In the genomic region with DNA sequence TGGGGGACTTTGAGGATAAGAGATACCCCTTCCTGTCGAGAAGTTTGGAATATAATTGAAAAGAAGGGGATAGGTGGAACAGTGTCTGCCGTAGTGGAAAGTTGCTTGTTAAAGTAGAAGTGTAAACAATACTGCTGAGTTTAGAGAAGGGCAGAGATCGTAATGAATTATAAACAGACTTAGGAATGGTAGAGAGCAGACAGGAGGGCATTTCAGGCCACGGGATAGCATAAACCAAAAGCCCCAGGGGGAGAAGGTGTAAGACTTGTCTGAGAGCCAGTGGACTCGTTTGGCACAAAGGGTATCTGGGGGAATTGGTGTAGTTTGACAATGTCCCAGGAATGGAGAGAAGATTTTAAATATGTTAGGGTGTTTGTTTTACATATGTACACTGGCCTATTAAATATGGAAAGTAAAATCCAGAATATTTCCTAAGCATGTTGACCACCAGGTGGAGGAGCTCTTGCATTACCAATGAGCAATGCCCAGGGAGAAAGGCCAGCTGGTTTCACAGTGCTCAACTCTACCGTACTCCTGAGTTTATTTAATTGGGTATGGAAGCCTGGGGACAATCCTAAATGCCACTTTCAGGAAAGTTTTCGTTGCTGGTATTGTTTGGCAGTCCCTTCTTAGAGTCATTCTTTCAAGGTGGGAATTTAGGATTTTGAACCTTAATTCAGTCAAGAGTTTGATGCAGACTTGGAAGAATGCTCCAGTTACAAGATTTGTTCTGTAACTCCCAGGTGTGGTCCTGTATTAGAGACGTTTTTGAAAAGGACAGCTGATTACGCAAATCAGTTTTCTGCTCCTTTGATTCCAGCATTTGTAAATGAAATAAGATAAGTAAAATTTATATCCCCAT, we compare ENCODE assay signal across 9 cellular contexts. TPM values are rescaled to one million over a fixed set of nuclear protein-coding genes. Genes with fewer than 3 reads are reported as not detected.
DNase-seq lines count a peak whose midpoint lies in the region; ATAC-seq, FAIRE-seq and TF ChIP-seq lines count a peak whose summit lies in the region.
"Had no signal": no experiment of that assay in that cellular context is flagged by ENCODE, and none has a peak within 500 bp of the region (broad histone marks: within the 10 kb centered on the region; RNA-seq: fewer than 3 reads in every experiment).

No MANE protein-coding gene starts in this region.

- peak overlapping the region; percentile 27 for H3K27ac ChIP-seq in keratinocyte (ENCODE audit: control insufficient read depth, insufficient read depth, low read length)
- H3K27ac ChIP-seq in transverse colon = peak overlapping the region; percentile 11 to 77 (median 64)

- TF ChIP-seq EP300 in transverse colon (IDR thresholded peaks at IDR 0.05; ENCODE audit: low read depth) = no peak

- TF ChIP-seq CTCF in astrocyte of the cerebellum (IDR thresholded peaks at IDR 0.05; ENCODE audit: low read depth, low read length, missing control alignments) (peak; percentile 66), keratinocyte (optimal IDR thresholded peaks at IDR 0.05 in 1 of 3, IDR thresholded peaks at IDR 0.05 in 1 of 3, conservative IDR thresholded peaks at IDR 0.05 in 1 of 3; ENCODE audit: extremely low read depth in 1 of 3, insufficient read depth in 2 of 3, low read length in 3 of 3) (peak; percentile 57 to 82 (median 81)), transverse colon (IDR thresholded peaks at IDR 0.05) (peak; percentile 31 to 49 (median 36))

- no peaks in the 10 kb centered on the region for H3K4me1 Mint-ChIP-seq in stimulated activated effector memory CD8-positive, alpha-beta T cell treated with anti-CD3 and anti-CD28 coated beads, Interleukin-12 subunit alpha, Interleukin-12 subunit beta, amount 100 ng/mL, for 72 hours
- H3K4me1 Mint-ChIP-seq: activated B cell treated with CpG ODN at 0.5 μM for 24 hours had no signal

- intact Hi-C loops in transverse colon (cut with DNase I; ENCODE audit: low total_unique reads) = loop anchor here (10.0 kb wide), 1 partner anchor 482 kb away; no protein-coding TSS in a partner anchor

- ATAC-seq in GM18520 (IDR thresholded peaks at IDR 0.05; ENCODE audit: unreplicated experiment) (no peak), GM18868 (IDR thresholded peaks at IDR 0.05; ENCODE audit: unreplicated experiment) (no peak)
- no peak for ATAC-seq in stimulated activated effector memory CD8-positive, alpha-beta T cell treated with anti-CD3 and anti-CD28 coated beads, Interleukin-12 subunit alpha, Interleukin-12 subunit beta, amount 100 ng/mL, for 72 hours

- peak overlapping the region; percentile 38 for H3K4me2 ChIP-seq in keratinocyte (ENCODE audit: control insufficient read depth, extremely low read depth, insufficient read depth, low read depth, low read length)

- no peak overlapping the region for H3K9ac ChIP-seq in keratinocyte (ENCODE audit: control insufficient read depth, extremely low read depth, insufficient read depth, low read length)

- H3K4me3 Mint-ChIP-seq in stimulated activated effector memory CD8-positive, alpha-beta T cell treated with anti-CD3 and anti-CD28 coated beads, Interleukin-12 subunit alpha, Interleukin-12 subunit beta, amount 100 ng/mL, for 72 hours = no peak overlapping the region
- H3K4me3 Mint-ChIP-seq: activated B cell treated with CpG ODN at 0.5 μM for 24 hours had no signal

- H3K9me1 ChIP-seq in keratinocyte (ENCODE audit: control insufficient read depth, extremely low read depth, insufficient read depth, low read length) = no peaks in the 10 kb centered on the region

- FAIRE-seq in keratinocyte (lab: Jason Lieb, UNC) = peak; percentile 93

- no peak overlapping the region for H3K27ac Mint-ChIP-seq in stimulated activated effector memory CD8-positive, alpha-beta T cell treated with anti-CD3 and anti-CD28 coated beads, Interleukin-12 subunit alpha, Interleukin-12 subunit beta, amount 100 ng/mL, for 72 hours
- H3K27ac Mint-ChIP-seq: activated B cell treated with CpG ODN at 0.5 μM for 24 hours had no signal

- H3K9me3 ChIP-seq in keratinocyte (ENCODE audit: control insufficient read depth, low read depth, low read length) (no peaks in the 10 kb centered on the region), transverse colon (no peaks in the 10 kb centered on the region)

- 53 to 59% methylated on average over 5 to 9 of the region's 9 CpGs for WGBS in transverse colon (ENCODE audit: low coverage in 1 of 2), 2 donors

- H3K4me1 ChIP-seq in keratinocyte (ENCODE audit: control insufficient read depth, extremely low read depth, insufficient read depth, low read length) (peaks cover 35% of the 10 kb centered on the region), transverse colon (peaks cover 0 to 19% (median 4%) of the 10 kb centered on the region in 4 donors)

- H3K27me3 ChIP-seq in keratinocyte (ENCODE audit: control insufficient read depth, extremely low read depth, insufficient read depth, low read length) = no peaks in the 10 kb centered on the region
- no peaks in the 10 kb centered on the region for H3K27me3 ChIP-seq in transverse colon

- dilution Hi-C loops in keratinocyte (cut with MboI; ENCODE audit: extremely low pct_ligation_motif_present, low sequenced_read_pairs) = no loop called here

- in situ Hi-C loops in astrocyte of the cerebellum (cut with HindIII; ENCODE audit: low sequenced_read_pairs) (no loop called here), transverse colon (cut with MboI; ENCODE audit: low pct_ligation_motif_present in 1 of 4, low pct_unique_long_range_greater_than_20kb in 1 of 4, low sequenced_read_pairs in 3 of 4) (no loop called here)

- H2AFZ ChIP-seq in keratinocyte (ENCODE audit: control insufficient read depth, low read length) = no peak overlapping the region

- H3K79me2 ChIP-seq in keratinocyte (ENCODE audit: control insufficient read depth, insufficient read depth, low read length) = peaks cover 46% of the 10 kb centered on the region

- H3K36me3 Mint-ChIP-seq in stimulated activated effector memory CD8-positive, alpha-beta T cell treated with anti-CD3 and anti-CD28 coated beads, Interleukin-12 subunit alpha, Interleukin-12 subunit beta, amount 100 ng/mL, for 72 hours = peaks cover 81% of the 10 kb centered on the region

- H3K36me3 ChIP-seq in keratinocyte (ENCODE audit: control insufficient read depth in 2 of 2, extremely low read depth in 1 of 2, insufficient read depth in 2 of 2, low read length in 2 of 2) (peaks cover 2 to 29% of the 10 kb centered on the region in 2 experiments), transverse colon (peaks cover 0 to 31% (median 15%) of the 10 kb centered on the region in 4 donors)

- H3K4me3 ChIP-seq in astrocyte of the cerebellum (ENCODE audit: low read depth, low read length) = no peak overlapping the region
- no peak overlapping the region for H3K4me3 ChIP-seq in keratinocyte (ENCODE audit: control insufficient read depth in 2 of 3, extremely low read depth in 1 of 3, insufficient read depth in 2 of 3, low read depth in 1 of 3, low read length in 3 of 3)
- H3K4me3 ChIP-seq in transverse colon = no peak overlapping the region

- H4K20me1 ChIP-seq in keratinocyte (ENCODE audit: control insufficient read depth, extremely low read depth, insufficient read depth, low read length) = no peaks in the 10 kb centered on the region

- TF ChIP-seq POLR2A in transverse colon (IDR thresholded peaks at IDR 0.05) = no peak

- H3K9me3 Mint-ChIP-seq in stimulated activated effector memory CD8-positive, alpha-beta T cell treated with anti-CD3 and anti-CD28 coated beads, Interleukin-12 subunit alpha, Interleukin-12 subunit beta, amount 100 ng/mL, for 72 hours = no peaks in the 10 kb centered on the region
- H3K9me3 Mint-ChIP-seq: activated B cell treated with CpG ODN at 0.5 μM for 24 hours had no signal

- peak; percentile 24 for DNase-seq in NCI-H510A treated with DMSO at 0.1 percent for 48 hours (lab: John Stamatoyannopoulos, UW)
- no peak for DNase-seq in NCI-H510A (lab: John Stamatoyannopoulos, UW)
- peak; percentile 66 for DNase-seq in astrocyte of the cerebellum (ENCODE audit: low read depth)
- no peak for DNase-seq in keratinocyte (ENCODE audit: low read depth, low spot score)
- DNase-seq in transverse colon = no peak
- DNase-seq in stimulated activated effector memory CD8-positive, alpha-beta T cell treated with anti-CD3 and anti-CD28 coated beads, Interleukin-12 subunit alpha, Interleukin-12 subunit beta, amount 100 ng/mL, for 72 hours (ENCODE audit: low spot score in 2 of 2) = no peak
- DNase-seq: activated B cell treated with CpG ODN at 0.5 μM for 24 hours had no signal

RNA-seq across cellular contexts. Expression of a gene that starts 7.5 kb away (rescaled TPM):
- polyA plus RNA-seq in keratinocyte = 84.5 to 136 TPM (median 102 TPM) in 3 replicates
- polyA plus RNA-seq in keratinocyte (2011; ENCODE audit: low read depth) = 99.7 TPM
- polyA plus RNA-seq in keratinocyte (2011; cell fraction: cytosol; rRNA removed) = 84.9 and 153 TPM in 2 replicates
- 64.7 and 80.2 TPM in 2 replicates for polyA plus RNA-seq in keratinocyte (2011; cell fraction: nucleus; rRNA removed)
- 45.1 and 50.6 TPM in 2 replicates for polyA plus RNA-seq in keratinocyte (2012; ENCODE audit: low replicate concordance)
- 11.7 to 39.7 TPM (median 35.1 TPM) in 3 replicates for polyA minus RNA-seq in keratinocyte
- 52.4 TPM for polyA minus RNA-seq in keratinocyte (2011; cell fraction: cytosol; rRNA and poly(A)+ RNA removed)
- polyA minus RNA-seq in keratinocyte (2011; cell fraction: nucleus; rRNA and poly(A)+ RNA removed) = 15.7 and 30.3 TPM in 2 replicates
- total RNA-seq in transverse colon = 10 to 100 TPM; 10.3 to 43.0 (median 35.4) TPM

Comparison
In these comparisons a context has a peak if more than half of its experiments do, and no peak if none do; other contexts are left out.
1. DNase-seq: peak in NCI-H510A treated with DMSO at 0.1 percent for 48 hours (single experiment) and astrocyte of the cerebellum (single experiment); none in NCI-H510A (single experiment), keratinocyte (single experiment), transverse colon (single experiment) and stimulated activated effector memory CD8-positive, alpha-beta T cell treated with anti-CD3 and anti-CD28 coated beads, Interleukin-12 subunit alpha, Interleukin-12 subunit beta, amount 100 ng/mL, for 72 hours (0 of 2).
2. Peak in every context shown above with its lines, with median percentiles within 50 percentile points of each other: CTCF ChIP-seq.